19 cellular contexts compared by ENCODE assay signal in genomic region chr16:89913408-89914387, GRCh38. TPM values are rescaled to one million over a fixed set of nuclear protein-coding genes. Genes with fewer than 3 reads are reported as not detected.
DNase-seq lines count a peak whose midpoint lies in the region; ATAC-seq, FAIRE-seq and TF ChIP-seq lines count a peak whose summit lies in the region.
"Had no signal": no experiment of that assay in that cellular context is flagged by ENCODE, and none has a peak within 500 bp of the region (broad histone marks: within the 10 kb centered on the region; RNA-seq: fewer than 3 reads in every experiment).

No MANE protein-coding gene starts in this region.

- H2BK5ac ChIP-seq in IMR-90 (ENCODE audit: low read depth, low read length, poor library complexity, severe bottlenecking) (no peak overlapping the region), H1 (ENCODE audit: low read depth, low read length) (peak overlapping the region; percentile 55; the same call in 1 of the 2 replicates)

- peaks cover 25% of the 10 kb centered on the region for H3K4me1 Mint-ChIP-seq in activated CD8-positive, alpha-beta memory T cell treated with anti-CD3 and anti-CD28 coated beads, Interleukin-2, amount 10 ng/mL, durations not matched to agents 7 days and 5 days
- peaks cover 26% of the 10 kb centered on the region for H3K4me1 Mint-ChIP-seq in activated CD4-positive, alpha-beta memory T cell treated with anti-CD3 and anti-CD28 coated beads, Interleukin-2, amount 10 ng/mL, durations not matched to agents 7 days and 5 days

- H3K79me1 ChIP-seq in IMR-90 (ENCODE audit: low read depth in 1 of 2, low read length in 2 of 2) (peaks cover 0 to 27% of the 10 kb centered on the region in 2 experiments), H1 (ENCODE audit: low read depth, low read length) (no peaks in the 10 kb centered on the region)

- POLR2A ChIA-PET in IMR-90 (lab: Charles Lee; ENCODE audit: unreplicated experiment) (no interaction called here), H1 (lab: Charles Lee; ENCODE audit: partially characterized antibody) (interaction anchor here (1.0 to 6.5 kb wide), 3 partner anchors 9 to 37 kb away, joined by 3 to 71 read pairs (median 3); partner anchors contain the start of gene TUBB3)
- POLR2A ChIA-PET in activated CD4-positive, alpha-beta memory T cell treated with anti-CD3 and anti-CD28 coated beads, Interleukin-2, amount 10 ng/mL, durations not matched to agents 7 days and 5 days (lab: Charles Lee), result no interaction called here

- no peak overlapping the region for H4K91ac ChIP-seq in IMR-90 (ENCODE audit: insufficient read depth, low read depth, low read length)
- no peak overlapping the region for H4K91ac ChIP-seq in H1 (replicated peaks; ENCODE audit: insufficient read length, low read length)

- H2BK12ac ChIP-seq in H1 (ENCODE audit: low read depth, low read length), result peak overlapping the region; percentile 88; the same call in 1 of the 2 replicates

- H2BK120ac ChIP-seq in IMR-90 (ENCODE audit: low read depth, low read length) (no peak overlapping the region), H1 (replicated peaks; ENCODE audit: low read depth, low read length) (no peak overlapping the region)

- no peaks in the 10 kb centered on the region for H3K79me2 ChIP-seq in H1 (ENCODE audit: control insufficient read depth in 1 of 2, insufficient read depth in 2 of 2, low read length in 2 of 2)
- H3K79me2 ChIP-seq in osteoblast (ENCODE audit: insufficient read depth, low read length), result no peaks in the 10 kb centered on the region
- H3K79me2 ChIP-seq in Karpas-422 (ENCODE audit: low read length), result no peaks in the 10 kb centered on the region

- H3K4me2 ChIP-seq in IMR-90 (ENCODE audit: low read depth, low read length) (no peak overlapping the region), H1 (ENCODE audit: insufficient read depth in 1 of 2, low read depth in 2 of 2, low read length in 2 of 2) (no peak overlapping the region), osteoblast (ENCODE audit: insufficient read depth, low read length) (no peak overlapping the region), Karpas-422 (ENCODE audit: low read depth, low read length, poor library complexity, severe bottlenecking) (no peak overlapping the region)

- no peak overlapping the region for H3K23ac ChIP-seq in IMR-90 (ENCODE audit: low read depth, low read length)
- no peak overlapping the region for H3K23ac ChIP-seq in H1 (ENCODE audit: insufficient read length)

- no peak for FAIRE-seq in H1 (lab: Jason Lieb, UNC)
- FAIRE-seq: G401.6, GM18507 had no signal

- TF ChIP-seq CTCF in IMR-90 (conservative IDR thresholded peaks at IDR 0.05; ENCODE audit: low read depth, low read length), result no peak
- TF ChIP-seq CTCF in H1 (IDR thresholded peaks at IDR 0.05; ENCODE audit: control extremely low read depth in 1 of 3, insufficient read depth in 1 of 3, low read depth in 1 of 3, low read length in 3 of 3), result no peak
- TF ChIP-seq CTCF in osteoblast (IDR thresholded peaks at IDR 0.05; ENCODE audit: extremely low read depth, low read depth, low read length), result no peak

- WGBS in IMR-90 (ENCODE audit: extremely low coverage in 2 of 2, insufficient read length in 1 of 2), 2 experiments, result 88% methylated on average over 26 of the region's 30 CpGs; no CpG with 5 or more reads in 1 of the 2 experiments
- 90% methylated on average over 30 of the region's 30 CpGs; no CpG with 5 or more reads in 1 of the 2 experiments for whole genome bisulfite sequencing in H1 (ENCODE audit: extremely low coverage in 1 of 2, insufficient coverage in 1 of 2, insufficient read length in 1 of 2, insufficient replicate concordance in 2 of 2, low coverage in 1 of 2, low lambda C conversion rate in 2 of 2, missing lambda C conversion rate in 1 of 2), 2 experiments

- H3K23me2 ChIP-seq in H1 (ENCODE audit: low read depth, low read length), result peaks cover 9% of the 10 kb centered on the region; the same call in 1 of the 2 replicates

- H3K4me3 ChIP-seq in IMR-90 (ENCODE audit: insufficient read depth, low read depth, low read length), result no peak overlapping the region
- H3K4me3 ChIP-seq in H1 (ENCODE audit: extremely low read depth in 1 of 4, insufficient read depth in 2 of 4, low read depth in 3 of 4, low read length in 4 of 4), result no peak overlapping the region
- H3K4me3 ChIP-seq in osteoblast (ENCODE audit: insufficient read depth, low read length), result no peak overlapping the region
- H3K4me3 ChIP-seq in Karpas-422 (ENCODE audit: low read length), result no peak overlapping the region
- H3K4me3 ChIP-seq: GM23248 had no signal

- BruUV-seq in IMR-90 (replicated peaks; lab: Mats Ljungman, UMichigan), result no TSS peak

- H3K27ac Mint-ChIP-seq in activated CD8-positive, alpha-beta memory T cell treated with anti-CD3 and anti-CD28 coated beads, Interleukin-2, amount 10 ng/mL, durations not matched to agents 7 days and 5 days, result peak overlapping the region; percentile 11
- no peak overlapping the region for H3K27ac Mint-ChIP-seq in activated CD4-positive, alpha-beta memory T cell treated with anti-CD3 and anti-CD28 coated beads, Interleukin-2, amount 10 ng/mL, durations not matched to agents 7 days and 5 days

- CTCF ChIA-PET in activated CD8-positive, alpha-beta memory T cell treated with anti-CD3 and anti-CD28 coated beads, Interleukin-2, amount 10 ng/mL, durations not matched to agents 7 days and 5 days (lab: Charles Lee), result interaction anchor here (1.0 to 1.2 kb wide), 2 partner anchors 10 to 213 kb away, joined by 3 read pairs; no protein-coding TSS in a partner anchor
- CTCF ChIA-PET in IMR-90 (lab: Yijun Ruan, JAX), result no interaction called here
- CTCF ChIA-PET in H1 (lab: Charles Lee; ENCODE audit: partially characterized antibody), result no interaction called here
- CTCF ChIA-PET in activated CD4-positive, alpha-beta memory T cell treated with anti-CD3 and anti-CD28 coated beads, Interleukin-2, amount 10 ng/mL, durations not matched to agents 7 days and 5 days (lab: Charles Lee), result interaction anchor here (0.6 kb wide), 2 partner anchors 85 to 99 kb away, joined by 3 read pairs; no protein-coding TSS in a partner anchor

- intact Hi-C loops in IMR-90 (cut with micrococcal nuclease), result no loop called here

- H2AK5ac ChIP-seq in IMR-90 (ENCODE audit: low read depth, low read length) (no peak overlapping the region), H1 (ENCODE audit: low read depth, low read length) (0 out of 2 replicates have a peak overlapping the region, but pooled peaks have one; percentile 56)

- H3K27me3 ChIP-seq in IMR-90 (ENCODE audit: control insufficient read depth, insufficient read depth, low read length), result no peaks in the 10 kb centered on the region
- peaks cover 0 to under 1% (median under 1%) of the 10 kb centered on the region in 4 experiments; a peak in 4 of 7 replicates for H3K27me3 ChIP-seq in H1 (replicated peaks in 1 of 4; ENCODE audit: control insufficient read depth in 3 of 4, extremely low read depth in 1 of 4, insufficient read depth in 3 of 4, low read length in 3 of 4)
- no peaks in the 10 kb centered on the region for H3K27me3 ChIP-seq in osteoblast (ENCODE audit: insufficient read depth, low read length)
- no peaks in the 10 kb centered on the region for H3K27me3 ChIP-seq in Karpas-422 (ENCODE audit: low read length)

- H3K9me3 Mint-ChIP-seq in activated CD8-positive, alpha-beta memory T cell treated with anti-CD3 and anti-CD28 coated beads, Interleukin-2, amount 10 ng/mL, durations not matched to agents 7 days and 5 days (ENCODE audit: low read depth), result no peaks in the 10 kb centered on the region
- H3K9me3 Mint-ChIP-seq in activated CD4-positive, alpha-beta memory T cell treated with anti-CD3 and anti-CD28 coated beads, Interleukin-2, amount 10 ng/mL, durations not matched to agents 7 days and 5 days, result no peaks in the 10 kb centered on the region
- H3K9me3 Mint-ChIP-seq: CD4-positive, alpha-beta memory T cell had no signal

- H4K8ac ChIP-seq in IMR-90 (ENCODE audit: low read depth in 2 of 2, low read length in 2 of 2) (no peak overlapping the region), H1 (ENCODE audit: extremely low read depth, insufficient read depth, low read length) (no peak overlapping the region)

- H3K36me3 ChIP-seq in IMR-90 (ENCODE audit: control insufficient read depth, insufficient read depth, low read length) (peaks cover 34% of the 10 kb centered on the region), H1 (ENCODE audit: control insufficient read depth in 2 of 4, insufficient read depth in 4 of 4, low read length in 3 of 4) (peaks cover 0 to 6% (median 0%) of the 10 kb centered on the region in 4 experiments; a peak in 3 of 8 replicates), osteoblast (ENCODE audit: insufficient read depth, low read length) (peaks cover 40% of the 10 kb centered on the region), Karpas-422 (ENCODE audit: insufficient read depth, low read length) (peaks cover 28% of the 10 kb centered on the region)

- H2AK9ac ChIP-seq in IMR-90 (replicated peaks; ENCODE audit: low read depth, low read length, poor library complexity), result peak overlapping the region; percentile 15

- H2BK15ac ChIP-seq in IMR-90 (ENCODE audit: low read depth, low read length) (no peak overlapping the region), H1 (ENCODE audit: low read length) (no peak overlapping the region)

- H3K9me3 ChIP-seq in IMR-90 (ENCODE audit: control insufficient read depth, insufficient read depth, low read length), result no peaks in the 10 kb centered on the region
- no peaks in the 10 kb centered on the region for H3K9me3 ChIP-seq in H1 (ENCODE audit: insufficient read depth in 2 of 2, low read depth in 1 of 2, low read length in 1 of 2)
- H3K9me3 ChIP-seq in osteoblast (ENCODE audit: low read depth, low read length), result no peaks in the 10 kb centered on the region
- H3K9me3 ChIP-seq in Karpas-422 (ENCODE audit: low read length), result no peaks in the 10 kb centered on the region

- H4K20me1 ChIP-seq in IMR-90 (ENCODE audit: insufficient read depth, low read length), result peaks cover 10% of the 10 kb centered on the region
- peaks cover 0 to 4% of the 10 kb centered on the region in 2 experiments for H4K20me1 ChIP-seq in H1 (replicated peaks in 1 of 2; ENCODE audit: control insufficient read depth in 1 of 2, insufficient read depth in 2 of 2, low read length in 2 of 2)
- H4K20me1 ChIP-seq in osteoblast (ENCODE audit: insufficient read depth, low read length), result peaks cover 8% of the 10 kb centered on the region
- no peaks in the 10 kb centered on the region for H4K20me1 ChIP-seq in Karpas-422 (ENCODE audit: insufficient read depth, low read depth, low read length)

- H3K27me3 Mint-ChIP-seq in activated CD8-positive, alpha-beta memory T cell treated with anti-CD3 and anti-CD28 coated beads, Interleukin-2, amount 10 ng/mL, durations not matched to agents 7 days and 5 days, result peaks cover 1% of the 10 kb centered on the region
- peaks cover 2% of the 10 kb centered on the region for H3K27me3 Mint-ChIP-seq in activated CD4-positive, alpha-beta memory T cell treated with anti-CD3 and anti-CD28 coated beads, Interleukin-2, amount 10 ng/mL, durations not matched to agents 7 days and 5 days
- H3K27me3 Mint-ChIP-seq: CD4-positive, alpha-beta memory T cell had no signal

- no peak overlapping the region for H3K9ac ChIP-seq in IMR-90 (ENCODE audit: low read depth, low read length)
- H3K9ac ChIP-seq in H1 (replicated peaks in 1 of 4; ENCODE audit: extremely low read depth in 1 of 4, low read depth in 3 of 4, low read length in 3 of 4), result no peak overlapping the region
- H3K9ac ChIP-seq in Karpas-422 (ENCODE audit: low read length), result no peak overlapping the region
- H3K9ac ChIP-seq: GM23248 had no signal

- no peak overlapping the region for H2BK20ac ChIP-seq in IMR-90 (ENCODE audit: low read depth, low read length)
- H2BK20ac ChIP-seq in H1 (ENCODE audit: low read length), result no peak overlapping the region

- no peak for TF ChIP-seq EP300 in H1 (IDR thresholded peaks at IDR 0.05; ENCODE audit: borderline replicate concordance in 1 of 2, low read depth in 2 of 2, low read length in 2 of 2)

- H2AFZ ChIP-seq in IMR-90 (replicated peaks; ENCODE audit: low read length, poor library complexity), result no peak overlapping the region
- H2AFZ ChIP-seq in H1 (ENCODE audit: low read length), result no peak overlapping the region
- H2AFZ ChIP-seq in osteoblast (ENCODE audit: low read length), result no peak overlapping the region
- H2AFZ ChIP-seq in Karpas-422 (ENCODE audit: low read length), result no peak overlapping the region
- H2AFZ ChIP-seq: GM23248 had no signal

- H3K9me2 ChIP-seq in Karpas-422 (replicated peaks; ENCODE audit: insufficient read depth, low read length), result no peaks in the 10 kb centered on the region

- dilution Hi-C loops in IMR-90 (cut with HindIII; ENCODE audit: low sequenced_read_pairs, unreplicated experiment), result no loop called here

- peaks cover 6% of the 10 kb centered on the region; the same call in 1 of the 2 replicates for H3K9me1 ChIP-seq in IMR-90 (ENCODE audit: insufficient read depth, low read length)

- TF ChIP-seq RAD21 in IMR-90 (IDR thresholded peaks at IDR 0.05; ENCODE audit: low read length) (no peak), H1 (IDR thresholded peaks at IDR 0.05 in 1 of 2, conservative IDR thresholded peaks at IDR 0.05 in 1 of 2; ENCODE audit: low read depth in 2 of 2, low read length in 2 of 2) (no peak)

- TF ChIP-seq POLR2A in IMR-90 (IDR thresholded peaks at IDR 0.05; ENCODE audit: low read depth, low read length) (no peak), H1 (IDR thresholded peaks at IDR 0.05; ENCODE audit: control extremely low read depth in 1 of 2, low read depth in 2 of 2, low read length in 2 of 2) (no peak)

- in situ Hi-C loops in IMR-90 (cut with MboI; ENCODE audit: low sequenced_read_pairs), result no loop called here

- no peak overlapping the region for H3K4ac ChIP-seq in IMR-90 (ENCODE audit: low read depth, low read length)
- no peak overlapping the region for H3K4ac ChIP-seq in H1 (replicated peaks; ENCODE audit: insufficient read length, low read depth, low read length)

- peaks cover 23% of the 10 kb centered on the region for H3K36me3 Mint-ChIP-seq in activated CD8-positive, alpha-beta memory T cell treated with anti-CD3 and anti-CD28 coated beads, Interleukin-2, amount 10 ng/mL, durations not matched to agents 7 days and 5 days
- peaks cover 34% of the 10 kb centered on the region for H3K36me3 Mint-ChIP-seq in activated CD4-positive, alpha-beta memory T cell treated with anti-CD3 and anti-CD28 coated beads, Interleukin-2, amount 10 ng/mL, durations not matched to agents 7 days and 5 days (ENCODE audit: low read depth)

- DNase-seq in activated CD8-positive, alpha-beta memory T cell treated with anti-CD3 and anti-CD28 coated beads, Interleukin-2, amount 10 ng/mL, durations not matched to agents 7 days and 5 days, result no peak
- DNase-seq in activated CD8-positive, alpha-beta memory T cell treated with anti-CD3 and anti-CD28 coated beads, Interleukin-2, amount 50 U/mL, for 4 hours, result no peak
- no peak for DNase-seq in IMR-90
- no peak for DNase-seq in H1 (ENCODE audit: low read depth in 1 of 2, low spot score in 2 of 2)
- DNase-seq in osteoblast (ENCODE audit: insufficient read length, low spot score, missing footprints), result peak; percentile 69
- DNase-seq in activated CD4-positive, alpha-beta memory T cell treated with anti-CD3 and anti-CD28 coated beads, Interleukin-2, amount 10 ng/mL, durations not matched to agents 7 days and 5 days, result no peak
- DNase-seq in Karpas-422, result no peak
- DNase-seq: DND-41, GM23248, NCI-H1417 treated with DMSO at 0.1 percent for 48 hours, NCI-H1930, NCI-H446, NCI-H69, SHP77 treated with DMSO at 0.1 percent for 48 hours had no signal

- H3K4me1 ChIP-seq in IMR-90 (ENCODE audit: control insufficient read depth, insufficient read depth, low read length) (peaks cover 11% of the 10 kb centered on the region), H1 (replicated peaks in 1 of 4; ENCODE audit: control insufficient read depth in 3 of 4, insufficient read depth in 4 of 4, low read length in 3 of 4) (peaks cover 0 to 5% (median 2%) of the 10 kb centered on the region in 4 experiments; a peak in 5 of 7 replicates), osteoblast (ENCODE audit: insufficient read depth, low read length) (peaks cover 16% of the 10 kb centered on the region), Karpas-422 (ENCODE audit: low read length) (peaks cover 16% of the 10 kb centered on the region)

- no peak for ATAC-seq in activated CD8-positive, alpha-beta memory T cell treated with anti-CD3 and anti-CD28 coated beads, Interleukin-2, amount 10 ng/mL, durations not matched to agents 7 days and 5 days
- ATAC-seq in IMR-90 (ENCODE audit: low read depth) (no peak), HG02798 (IDR thresholded peaks at IDR 0.05; ENCODE audit: poor library complexity, unreplicated experiment) (no peak)

- no peak overlapping the region for H4K5ac ChIP-seq in IMR-90 (ENCODE audit: low read depth, low read length)
- H4K5ac ChIP-seq in H1 (ENCODE audit: insufficient read length, low read depth, low read length), result no peak overlapping the region

- H3K18ac ChIP-seq in IMR-90 (ENCODE audit: low read depth, low read length) (no peak overlapping the region), H1 (ENCODE audit: extremely low read depth, low read length) (no peak overlapping the region)

- H3K27ac ChIP-seq in IMR-90 (ENCODE audit: insufficient read depth, low read length), result no peak overlapping the region
- no peak overlapping the region for H3K27ac ChIP-seq in H1 (ENCODE audit: low read depth, low read length)
- no peak overlapping the region for H3K27ac ChIP-seq in osteoblast (ENCODE audit: low read depth, low read length)
- no peak overlapping the region for H3K27ac ChIP-seq in Karpas-422 (ENCODE audit: low read length)
- H3K27ac ChIP-seq: 22Rv1, GM23248 had no signal

- H3K14ac ChIP-seq in IMR-90 (replicated peaks; ENCODE audit: low read depth, low read length) (no peak overlapping the region), H1 (ENCODE audit: insufficient read length) (no peak overlapping the region)

- no peak overlapping the region for H3K4me3 Mint-ChIP-seq in activated CD8-positive, alpha-beta memory T cell treated with anti-CD3 and anti-CD28 coated beads, Interleukin-2, amount 10 ng/mL, durations not matched to agents 7 days and 5 days
- H3K4me3 Mint-ChIP-seq in activated CD4-positive, alpha-beta memory T cell treated with anti-CD3 and anti-CD28 coated beads, Interleukin-2, amount 10 ng/mL, durations not matched to agents 7 days and 5 days, result no peak overlapping the region

- no peak overlapping the region for H3K56ac ChIP-seq in IMR-90 (ENCODE audit: extremely low read depth, insufficient read depth, low read length)
- H3K56ac ChIP-seq in H1 (replicated peaks; ENCODE audit: insufficient read length, low read depth, low read length), result no peak overlapping the region

RNA-seq across cellular contexts. Expression of gene MC1R, which starts 5.0 kb away (rescaled TPM):
- 1 to 10 TPM; 2.6 to 4.1 TPM for total RNA-seq in activated CD8-positive, alpha-beta memory T cell treated with anti-CD3 and anti-CD28 coated beads, Interleukin-2, amount 10 ng/mL, durations not matched to agents 7 days and 5 days
- 3.8 and 4.4 TPM in 2 replicates for total RNA-seq in IMR-90 (2012; rRNA removed)
- polyA plus RNA-seq in IMR-90 (2012; rRNA removed), result 9.5 TPM in 2 replicates
- polyA plus RNA-seq in IMR-90 (2012; cell fraction: cytosol; rRNA removed), result 3.3 and 6.2 TPM in 2 replicates
- polyA plus RNA-seq in IMR-90 (2012; cell fraction: nucleus; rRNA removed; ENCODE audit: low replicate concordance), result 49.5 and 79.2 TPM in 2 replicates
- total RNA-seq in H1 (2021; fragmentation: NEBNext Ultra II Directional; extraction: Animal tissue kit (Norgen Biotek cat#: 25700)), result 2.0 and 2.2 TPM in 2 replicates
- polyA plus RNA-seq in H1 (2011; rRNA removed), result 2.9 and 4.3 TPM in 2 replicates
- 3.7 TPM for polyA plus RNA-seq in H1 (2011; cell fraction: cytosol; rRNA removed)
- 7.6 TPM for polyA plus RNA-seq in H1 (2011; cell fraction: nucleus; rRNA removed)
- 1.8 to 3.0 TPM (median 2.2 TPM) in 4 replicates for polyA plus RNA-seq in H1 (2012, experiment 1 of 2)
- polyA plus RNA-seq in H1 (2012, experiment 2 of 2), result 1.8 TPM
- polyA plus RNA-seq in H1 (2013, experiment 1 of 2), result 1.2 TPM
- polyA plus RNA-seq in H1 (2013, experiment 2 of 2), result 1.5 TPM
- 3.3 and 5.0 TPM in 2 replicates for polyA minus RNA-seq in H1 (2011; rRNA and poly(A)+ RNA removed)
- 3.2 TPM for polyA minus RNA-seq in H1 (2011; cell fraction: cytosol; rRNA and poly(A)+ RNA removed)
- 4.5 TPM for polyA minus RNA-seq in H1 (2011; cell fraction: nucleus; rRNA and poly(A)+ RNA removed)
- 4.7 and 5.1 TPM in 2 replicates for total RNA-seq in osteoblast
- 1 to 10 TPM; 3.6 to 4.1 TPM for total RNA-seq in activated CD4-positive, alpha-beta memory T cell treated with anti-CD3 and anti-CD28 coated beads, Interleukin-2, amount 10 ng/mL, durations not matched to agents 7 days and 5 days
- 3.2 and 4.8 TPM in 2 replicates for total RNA-seq in Karpas-422 (2014; rRNA removed; shearing (Covaris generic); ENCODE audit: low replicate concordance)

RNA-seq across cellular contexts. Expression of gene TUBB3, which starts 9.4 kb away (rescaled TPM):
- total RNA-seq in activated CD8-positive, alpha-beta memory T cell treated with anti-CD3 and anti-CD28 coated beads, Interleukin-2, amount 10 ng/mL, durations not matched to agents 7 days and 5 days, result 1 to 10 TPM; 3.6 to 5.0 TPM
- total RNA-seq in IMR-90 (2012; rRNA removed) (311 and 337 TPM in 2 replicates), osteoblast (166 and 239 TPM in 2 replicates)
- polyA plus RNA-seq in IMR-90 (2012; rRNA removed) (410 and 428 TPM in 2 replicates), H1 (2011; rRNA removed) (393 and 420 TPM in 2 replicates)
- 269 and 452 TPM in 2 replicates for polyA plus RNA-seq in IMR-90 (2012; cell fraction: cytosol; rRNA removed)
- polyA plus RNA-seq in IMR-90 (2012; cell fraction: nucleus; rRNA removed; ENCODE audit: low replicate concordance), result 172 and 406 TPM in 2 replicates
- total RNA-seq in H1 (2021; fragmentation: NEBNext Ultra II Directional; extraction: Animal tissue kit (Norgen Biotek cat#: 25700)), result 275 and 292 TPM in 2 replicates
- polyA plus RNA-seq in H1 (2011; cell fraction: cytosol; rRNA removed), result 210 TPM
- polyA plus RNA-seq in H1 (2011; cell fraction: nucleus; rRNA removed), result 252 TPM
- 287 to 415 TPM (median 389 TPM) in 4 replicates for polyA plus RNA-seq in H1 (2012, experiment 1 of 2)
- 421 TPM for polyA plus RNA-seq in H1 (2012, experiment 2 of 2)
- 211 TPM for polyA plus RNA-seq in H1 (2013, experiment 1 of 2)
- polyA plus RNA-seq in H1 (2013, experiment 2 of 2), result 208 TPM
- 165 and 205 TPM in 2 replicates for polyA minus RNA-seq in H1 (2011; rRNA and poly(A)+ RNA removed)
- polyA minus RNA-seq in H1 (2011; cell fraction: cytosol; rRNA and poly(A)+ RNA removed), result 155 TPM
- 91.3 TPM for polyA minus RNA-seq in H1 (2011; cell fraction: nucleus; rRNA and poly(A)+ RNA removed)
- total RNA-seq in activated CD4-positive, alpha-beta memory T cell treated with anti-CD3 and anti-CD28 coated beads, Interleukin-2, amount 10 ng/mL, durations not matched to agents 7 days and 5 days, result 1 to 10 TPM; 3.6 to 4.0 TPM
- total RNA-seq in Karpas-422 (2014; rRNA removed; shearing (Covaris generic); ENCODE audit: low replicate concordance), result 210 and 405 TPM in 2 replicates
- polyA plus RNA-seq: CD4-positive, alpha-beta memory T cell had no signal

RNA-seq across cellular contexts. Expression of gene DEF8, which starts 34.9 kb away (rescaled TPM):
- 10 to 100 TPM; 26.7 to 27.7 TPM for total RNA-seq in activated CD8-positive, alpha-beta memory T cell treated with anti-CD3 and anti-CD28 coated beads, Interleukin-2, amount 10 ng/mL, durations not matched to agents 7 days and 5 days
- 129 and 134 TPM in 2 replicates for total RNA-seq in IMR-90 (2012; rRNA removed)
- polyA plus RNA-seq in IMR-90 (2012; rRNA removed), result 141 and 160 TPM in 2 replicates
- polyA plus RNA-seq in IMR-90 (2012; cell fraction: cytosol; rRNA removed), result 177 and 213 TPM in 2 replicates
- 286 and 445 TPM in 2 replicates for polyA plus RNA-seq in IMR-90 (2012; cell fraction: nucleus; rRNA removed; ENCODE audit: low replicate concordance)
- 48.3 and 53.0 TPM in 2 replicates for total RNA-seq in H1 (2021; fragmentation: NEBNext Ultra II Directional; extraction: Animal tissue kit (Norgen Biotek cat#: 25700))
- polyA plus RNA-seq in H1 (2011; rRNA removed), result 110 and 155 TPM in 2 replicates
- 106 TPM for polyA plus RNA-seq in H1 (2011; cell fraction: cytosol; rRNA removed)
- polyA plus RNA-seq in H1 (2011; cell fraction: nucleus; rRNA removed), result 160 TPM
- 35.4 to 56.5 TPM (median 53.7 TPM) in 4 replicates for polyA plus RNA-seq in H1 (2012, experiment 1 of 2)
- 59.8 TPM for polyA plus RNA-seq in H1 (2012, experiment 2 of 2)
- 47.6 TPM for polyA plus RNA-seq in H1 (2013, experiment 1 of 2)
- polyA plus RNA-seq in H1 (2013, experiment 2 of 2), result 46.6 TPM
- polyA minus RNA-seq in H1 (2011; rRNA and poly(A)+ RNA removed), result 44.0 and 65.5 TPM in 2 replicates
- polyA minus RNA-seq in H1 (2011; cell fraction: cytosol; rRNA and poly(A)+ RNA removed), result 40.0 TPM
- 30.4 TPM for polyA minus RNA-seq in H1 (2011; cell fraction: nucleus; rRNA and poly(A)+ RNA removed)
- 48.6 and 48.9 TPM in 2 replicates for total RNA-seq in osteoblast
- 10 to 100 TPM; 33.1 to 33.6 TPM for total RNA-seq in activated CD4-positive, alpha-beta memory T cell treated with anti-CD3 and anti-CD28 coated beads, Interleukin-2, amount 10 ng/mL, durations not matched to agents 7 days and 5 days
- total RNA-seq in Karpas-422 (2014; rRNA removed; shearing (Covaris generic); ENCODE audit: low replicate concordance), result 125 and 219 TPM in 2 replicates

RNA-seq across cellular contexts. Expression of gene TCF25, which starts 40.3 kb away (rescaled TPM):
- 100 to 1,000 TPM; 181 to 216 TPM for total RNA-seq in activated CD8-positive, alpha-beta memory T cell treated with anti-CD3 and anti-CD28 coated beads, Interleukin-2, amount 10 ng/mL, durations not matched to agents 7 days and 5 days
- total RNA-seq in IMR-90 (2012; rRNA removed) (119 and 127 TPM in 2 replicates), osteoblast (225 and 230 TPM in 2 replicates)
- polyA plus RNA-seq in IMR-90 (2012; rRNA removed) (184 and 199 TPM in 2 replicates), H1 (2011; rRNA removed) (78.1 and 102 TPM in 2 replicates)
- 143 and 185 TPM in 2 replicates for polyA plus RNA-seq in IMR-90 (2012; cell fraction: cytosol; rRNA removed)
- 445 and 688 TPM in 2 replicates for polyA plus RNA-seq in IMR-90 (2012; cell fraction: nucleus; rRNA removed; ENCODE audit: low replicate concordance)
- total RNA-seq in H1 (2021; fragmentation: NEBNext Ultra II Directional; extraction: Animal tissue kit (Norgen Biotek cat#: 25700)), result 92.2 and 102 TPM in 2 replicates
- polyA plus RNA-seq in H1 (2011; cell fraction: cytosol; rRNA removed), result 84.5 TPM
- polyA plus RNA-seq in H1 (2011; cell fraction: nucleus; rRNA removed), result 230 TPM
- polyA plus RNA-seq in H1 (2012, experiment 1 of 2), result 112 to 138 TPM (median 135 TPM) in 4 replicates
- 70.6 TPM for polyA plus RNA-seq in H1 (2012, experiment 2 of 2)
- 86.9 TPM for polyA plus RNA-seq in H1 (2013, experiment 1 of 2)
- 84.9 TPM for polyA plus RNA-seq in H1 (2013, experiment 2 of 2)
- polyA minus RNA-seq in H1 (2011; rRNA and poly(A)+ RNA removed), result 58.3 and 62.0 TPM in 2 replicates
- 56.6 TPM for polyA minus RNA-seq in H1 (2011; cell fraction: cytosol; rRNA and poly(A)+ RNA removed)
- polyA minus RNA-seq in H1 (2011; cell fraction: nucleus; rRNA and poly(A)+ RNA removed), result 49.3 TPM
- 100 to 1,000 TPM; 167 to 192 TPM for total RNA-seq in activated CD4-positive, alpha-beta memory T cell treated with anti-CD3 and anti-CD28 coated beads, Interleukin-2, amount 10 ng/mL, durations not matched to agents 7 days and 5 days
- total RNA-seq in Karpas-422 (2014; rRNA removed; shearing (Covaris generic); ENCODE audit: low replicate concordance), result 71.8 and 125 TPM in 2 replicates

Comparison
In these comparisons a context has a peak if more than half of its experiments do, and no peak if none do; other contexts are left out.
1. RNA of gene TUBB3, which starts 9.4 kb away (total RNA-seq): 311 to 337 TPM in IMR-90, 275 to 292 TPM in H1, 210 to 405 TPM in Karpas-422 and 166 to 239 TPM in osteoblast; 3.6 to 5.0 TPM in activated CD8-positive, alpha-beta memory T cell treated with anti-CD3 and anti-CD28 coated beads, Interleukin-2, amount 10 ng/mL, durations not matched to agents 7 days and 5 days and 3.6 to 4.0 TPM in activated CD4-positive, alpha-beta memory T cell treated with anti-CD3 and anti-CD28 coated beads, Interleukin-2, amount 10 ng/mL, durations not matched to agents 7 days and 5 days; every median in the first group is over 10 times any median in the second.
2. CTCF ChIA-PET loops: an anchor here in activated CD8-positive, alpha-beta memory T cell treated with anti-CD3 and anti-CD28 coated beads, Interleukin-2, amount 10 ng/mL, durations not matched to agents 7 days and 5 days (1.0 to 1.2 kb wide) and activated CD4-positive, alpha-beta memory T cell treated with anti-CD3 and anti-CD28 coated beads, Interleukin-2, amount 10 ng/mL, durations not matched to agents 7 days and 5 days (0.6 kb wide); none called in IMR-90 and H1.